Comparison of ENCODE assay signal across 9 cellular contexts in the genomic region with DNA sequence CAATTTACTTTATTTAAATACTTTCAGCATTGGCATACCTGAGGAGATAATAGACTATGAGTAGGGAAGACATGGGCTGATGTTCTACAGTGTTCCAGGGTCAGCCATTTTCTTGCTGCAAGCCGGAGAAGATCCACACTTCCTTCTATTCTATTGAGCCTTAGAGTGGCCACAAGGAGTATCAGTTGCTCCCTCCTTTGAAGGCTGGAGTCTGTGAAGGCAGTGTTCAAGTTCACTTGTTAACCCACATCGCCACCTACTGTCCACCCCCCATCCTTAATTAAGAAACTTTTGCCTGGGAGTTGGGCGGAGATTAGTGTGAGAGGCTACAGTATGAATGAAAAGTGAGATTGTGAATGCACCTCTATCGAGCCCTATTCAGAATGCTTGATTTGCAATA.
DNase-seq lines count a peak whose midpoint lies in the region; ATAC-seq, FAIRE-seq and TF ChIP-seq lines count a peak whose summit lies in the region.
"Had no signal": no experiment of that assay in that cellular context is flagged by ENCODE, and none has a peak within 500 bp of the region (broad histone marks: within the 10 kb centered on the region; RNA-seq: fewer than 3 reads in every experiment).

No MANE protein-coding gene starts in this region.

- CTCF ChIA-PET in AG04450 (lab: Charles Lee) = no interaction called here
- CTCF ChIA-PET in CD4-positive, alpha-beta T cell (lab: Charles Lee) = no interaction called here

- H3K27ac Mint-ChIP-seq in activated T-helper 17 cell treated with anti-CD3 and anti-CD28 coated beads, Interleukin-2, amount 50 U/mL, for 72 hours = no peak overlapping the region
- H3K27ac Mint-ChIP-seq in type B pancreatic cell = no peak overlapping the region
- H3K27ac Mint-ChIP-seq in CD4-positive, alpha-beta T cell = no peak overlapping the region
- H3K27ac Mint-ChIP-seq: memory B cell had no signal

- POLR2A ChIA-PET in AG04450 (lab: Yijun Ruan, JAX) = no interaction called here
- POLR2A ChIA-PET in CD4-positive, alpha-beta T cell (lab: Charles Lee) = no interaction called here

- no peaks in the 10 kb centered on the region for H3K9me3 ChIP-seq in AG04450 (ENCODE audit: control insufficient read depth, insufficient read depth, low read length)
- H3K9me3 ChIP-seq in CD4-positive, alpha-beta T cell (ENCODE audit: control insufficient read depth, low read length) = no peaks in the 10 kb centered on the region

- TF ChIP-seq POLR2A in GM12891 (IDR thresholded peaks at IDR 0.05; ENCODE audit: low read depth, low read length) = no peak

- no peaks in the 10 kb centered on the region for H3K36me3 Mint-ChIP-seq in activated T-helper 17 cell treated with anti-CD3 and anti-CD28 coated beads, Interleukin-2, amount 50 U/mL, for 72 hours (ENCODE audit: low read depth)
- H3K36me3 Mint-ChIP-seq in type B pancreatic cell = no peaks in the 10 kb centered on the region
- no peaks in the 10 kb centered on the region for H3K36me3 Mint-ChIP-seq in CD4-positive, alpha-beta T cell (ENCODE audit: low read depth)
- H3K36me3 Mint-ChIP-seq: memory B cell had no signal

- H3K27me3 ChIP-seq in AG04450 (ENCODE audit: control insufficient read depth, insufficient read depth, low read length) = no peaks in the 10 kb centered on the region
- H3K27me3 ChIP-seq in CD4-positive, alpha-beta T cell (ENCODE audit: control insufficient read depth, insufficient read depth, low read length) = no peaks in the 10 kb centered on the region

- H3K9me3 Mint-ChIP-seq in activated T-helper 17 cell treated with anti-CD3 and anti-CD28 coated beads, Interleukin-2, amount 50 U/mL, for 72 hours = no peaks in the 10 kb centered on the region
- no peaks in the 10 kb centered on the region for H3K9me3 Mint-ChIP-seq in type B pancreatic cell
- no peaks in the 10 kb centered on the region for H3K9me3 Mint-ChIP-seq in CD4-positive, alpha-beta T cell
- H3K9me3 Mint-ChIP-seq: memory B cell had no signal

- H3K4me3 ChIP-seq in AG04450 (ENCODE audit: low read depth, low read length) = no peak overlapping the region

- peaks cover 15% of the 10 kb centered on the region for H3K27me3 Mint-ChIP-seq in activated T-helper 17 cell treated with anti-CD3 and anti-CD28 coated beads, Interleukin-2, amount 50 U/mL, for 72 hours
- H3K27me3 Mint-ChIP-seq in type B pancreatic cell = peaks cover 67% of the 10 kb centered on the region
- H3K27me3 Mint-ChIP-seq in CD4-positive, alpha-beta T cell = peaks cover 37% of the 10 kb centered on the region

- TF ChIP-seq CTCF in AG04450 (IDR thresholded peaks at IDR 0.05; ENCODE audit: low read depth, low read length) = peak; percentile 46
- TF ChIP-seq CTCF in type B pancreatic cell (conservative IDR thresholded peaks at IDR 0.05) = peak; percentile 80
- TF ChIP-seq CTCF in CD4-positive, alpha-beta T cell (IDR thresholded peaks at IDR 0.05) = no peak

- DNase-seq in AG04450 (ENCODE audit: low read depth, low spot score) (no peak), GM12891 (ENCODE audit: insufficient read length, low spot score) (peak; percentile 2), NCI-H2227 (lab: John Stamatoyannopoulos, UW; ENCODE audit: unreplicated experiment) (peak; percentile 82), iPS DF 19.7 (ENCODE audit: low read depth, low spot score) (peak; percentile 75), type B pancreatic cell (ENCODE audit: extremely low spot score, unreplicated experiment) (no peak)
- no peak for DNase-seq in CD4-positive, alpha-beta T cell

- intact Hi-C loops in CD4-positive, alpha-beta T cell (cut with DNase I, micrococcal nuclease) = no loop called here

- no peak overlapping the region for H3K4me3 Mint-ChIP-seq in activated T-helper 17 cell treated with anti-CD3 and anti-CD28 coated beads, Interleukin-2, amount 50 U/mL, for 72 hours
- no peak overlapping the region for H3K4me3 Mint-ChIP-seq in type B pancreatic cell
- no peak overlapping the region for H3K4me3 Mint-ChIP-seq in CD4-positive, alpha-beta T cell
- H3K4me3 Mint-ChIP-seq: memory B cell had no signal

- ATAC-seq in HG03342 (IDR thresholded peaks at IDR 0.05; ENCODE audit: unreplicated experiment) = peak; percentile 75
- ATAC-seq in activated T-helper 17 cell treated with anti-CD3 and anti-CD28 coated beads, Interleukin-2, amount 50 U/mL, for 72 hours (replicated peaks) = peak; percentile 19
- ATAC-seq in CD4-positive, alpha-beta T cell (ENCODE audit: poor library complexity) = no peak

- H3K4me1 Mint-ChIP-seq in activated T-helper 17 cell treated with anti-CD3 and anti-CD28 coated beads, Interleukin-2, amount 50 U/mL, for 72 hours = no peaks in the 10 kb centered on the region
- no peaks in the 10 kb centered on the region for H3K4me1 Mint-ChIP-seq in type B pancreatic cell (ENCODE audit: unreplicated experiment)
- no peaks in the 10 kb centered on the region for H3K4me1 Mint-ChIP-seq in CD4-positive, alpha-beta T cell (ENCODE audit: low read depth)
- H3K4me1 Mint-ChIP-seq: memory B cell had no signal

- no peak overlapping the region for H3K27ac ChIP-seq in AG04450 (ENCODE audit: low read depth, low read length)
- no peak overlapping the region for H3K27ac ChIP-seq in CD4-positive, alpha-beta T cell (ENCODE audit: low read depth, low read length)

- FAIRE-seq in GM12891 (lab: Jason Lieb, UNC) = no peak

TF ChIP-seq in GM12891, 5 proteins besides CTCF, POLR2A, EP300 and RAD21:
- no peak for TF ChIP-seq POLR2AphosphoS5 (IDR thresholded peaks at IDR 0.05; ENCODE audit: low read depth, low read length)
- no peak for TF ChIP-seq SPI1 (IDR thresholded peaks at IDR 0.05; ENCODE audit: low read depth, low read length)
- no peak for TF ChIP-seq POU2F2 (IDR thresholded peaks at IDR 0.05; ENCODE audit: low read depth, low read length)
- no peak for TF ChIP-seq PAX5 (IDR thresholded peaks at IDR 0.05; ENCODE audit: insufficient read depth, low read length, severe bottlenecking)
- TF ChIP-seq TAF1 (IDR thresholded peaks at IDR 0.05; ENCODE audit: low read depth, low read length) = no peak

Comparison
In these comparisons a context has a peak if more than half of its experiments do, and no peak if none do; other contexts are left out.
1. DNase-seq: peak in GM12891 (single experiment), NCI-H2227 (single experiment) and iPS DF 19.7 (single experiment); none in AG04450 (single experiment), type B pancreatic cell (single experiment) and CD4-positive, alpha-beta T cell (0 of 10).